1 cellular context compared by ENCODE assay signal in the genomic region with DNA sequence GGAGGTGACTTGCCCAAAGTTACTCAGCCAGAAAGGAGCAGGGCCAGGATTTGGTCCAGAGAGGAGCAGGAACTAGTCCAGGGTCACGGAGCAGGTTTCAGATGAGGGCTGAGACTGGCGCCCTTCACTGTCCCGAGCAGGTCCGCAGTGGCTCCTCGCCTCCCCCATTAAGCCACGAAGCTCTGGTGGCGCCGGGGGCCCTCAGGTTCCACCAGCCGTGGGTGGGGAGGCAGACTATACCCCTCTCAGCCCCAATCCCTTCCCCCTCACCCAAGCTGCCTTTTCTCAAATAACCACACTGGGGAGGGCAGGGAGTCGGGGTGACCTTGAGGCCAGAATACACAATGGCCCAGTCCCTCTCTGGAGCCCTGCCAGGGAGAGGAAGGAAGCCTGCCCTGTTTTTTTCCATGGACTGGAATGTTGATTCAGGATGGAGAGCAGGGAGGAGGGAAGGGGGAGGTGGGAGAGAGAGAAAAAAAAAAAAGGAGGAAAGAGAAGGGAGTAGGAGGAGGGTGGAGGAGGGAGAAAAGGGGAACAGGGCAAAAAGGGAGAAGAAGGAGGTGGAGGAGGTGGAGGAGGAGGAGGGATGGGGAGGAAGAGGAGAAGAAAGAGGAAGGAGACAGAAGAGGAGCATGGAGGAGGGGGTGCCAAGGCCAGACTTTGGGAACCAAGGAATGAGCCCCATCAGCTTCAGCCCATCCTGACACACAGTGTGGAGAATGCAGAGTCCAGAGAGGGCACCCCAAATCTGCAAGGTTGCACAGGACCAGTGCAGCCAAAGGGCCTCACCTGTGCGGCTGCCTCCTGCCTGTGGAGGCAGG.
A peak's percentile ranks its signal among the peaks of the same experiment; 100 is the strongest.
TF ChIP-seq lines count a peak whose summit lies in the region.

No MANE protein-coding gene starts in this region.

TF ChIP-seq in GM12878, 131 proteins besides CTCF, POLR2A, EP300 and RAD21:
- TF ChIP-seq MTA3 (IDR thresholded peaks at IDR 0.05; ENCODE audit: borderline replicate concordance, low read length) (no peak), NFXL1 (IDR thresholded peaks at IDR 0.05; ENCODE audit: borderline replicate concordance) (peak; percentile 78; the same call in 1 of the 2 replicates), SMARCA5 (IDR thresholded peaks at IDR 0.05) (peak; percentile 41; the same call in 1 of the 2 replicates)
